Comparison of ENCODE assay signal across 23 cellular contexts in the genomic region with DNA sequence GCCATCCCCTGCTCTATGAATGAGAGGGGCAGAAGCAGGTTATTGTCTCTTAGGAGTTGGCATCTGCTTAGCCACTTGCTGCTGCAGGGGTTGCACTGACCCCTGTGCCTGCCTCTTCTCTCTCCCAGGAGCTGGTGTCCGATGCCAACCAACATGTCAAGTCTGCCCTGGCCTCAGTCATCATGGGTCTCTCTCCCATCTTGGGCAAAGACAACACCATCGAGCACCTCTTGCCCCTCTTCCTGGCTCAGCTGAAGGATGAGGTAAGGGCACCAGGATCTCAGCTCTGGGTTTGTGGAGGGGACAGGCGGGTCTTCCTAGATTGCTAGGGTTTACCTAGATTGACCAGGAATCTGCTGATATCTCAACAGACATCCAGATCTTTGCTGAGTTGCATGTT. TPM values are rescaled to one million over a fixed set of nuclear protein-coding genes. Genes with fewer than 3 reads are reported as not detected.
DNase-seq lines count a peak whose midpoint lies in the region; ATAC-seq and TF ChIP-seq lines count a peak whose summit lies in the region.
"Had no signal": no experiment of that assay in that cellular context is flagged by ENCODE, and none has a peak within 500 bp of the region (broad histone marks: within the 10 kb centered on the region; RNA-seq: fewer than 3 reads in every experiment).

No MANE protein-coding gene starts in this region.

- H3K36me3 ChIP-seq in IMR-90 (ENCODE audit: control insufficient read depth, insufficient read depth, low read length) (peaks cover 90% of the 10 kb centered on the region), neuronal stem cell (replicated peaks in 1 of 2; ENCODE audit: control insufficient read depth in 2 of 2, insufficient read depth in 2 of 2, low read length in 2 of 2) (peaks cover 74 to 100% of the 10 kb centered on the region in 2 donors)

- H2BK12ac ChIP-seq in neuronal stem cell (ENCODE audit: low read length) = no peak overlapping the region

- in situ Hi-C loops in IMR-90 (cut with MboI; ENCODE audit: low sequenced_read_pairs) = no loop called here

- H3K4me3 Mint-ChIP-seq in activated T-cell treated with anti-CD3 and anti-CD28 coated beads, Interleukin-2, amount 50 U/mL, for 24 hours = no peak overlapping the region
- H3K4me3 Mint-ChIP-seq: CD4-positive, alpha-beta T cell; CD8-positive, alpha-beta memory T cell; GM23338; H9 had no signal

- H3K4me1 Mint-ChIP-seq in activated T-cell treated with anti-CD3 and anti-CD28 coated beads, Interleukin-2, amount 50 U/mL, for 24 hours (ENCODE audit: low read depth) = no peaks in the 10 kb centered on the region
- H3K4me1 Mint-ChIP-seq: CD14-positive monocyte, GM23338, H9 had no signal

- H3K27me3 ChIP-seq in IMR-90 (ENCODE audit: control insufficient read depth, insufficient read depth, low read length) (no peaks in the 10 kb centered on the region), neuronal stem cell (ENCODE audit: control insufficient read depth in 3 of 3, insufficient read depth in 3 of 3, low read depth in 1 of 3, low read length in 3 of 3) (no peaks in the 10 kb centered on the region)
- H3K27me3 ChIP-seq: BE2C; BLaER1 treated with 17β-estradiol and CSF1 and Interleukin-3, amounts not matched to agents 10 nM and 100 nM had no signal

- H3K9me3 ChIP-seq in IMR-90 (ENCODE audit: control insufficient read depth, insufficient read depth, low read length) (no peaks in the 10 kb centered on the region), neuronal stem cell (replicated peaks in 1 of 2; ENCODE audit: control insufficient read depth in 2 of 2, insufficient read depth in 1 of 2, low read depth in 1 of 2, low read length in 2 of 2) (peaks cover 0 to 2% of the 10 kb centered on the region in 2 donors)
- H3K9me3 ChIP-seq: BE2C; BLaER1 treated with 17β-estradiol and CSF1 and Interleukin-3, amounts not matched to agents 10 nM and 100 nM had no signal

- DNase-seq in activated T-cell treated with anti-CD3 and anti-CD28 coated beads, Interleukin-2, amount 50 U/mL, for 24 hours = no peak
- DNase-seq in activated T-cell treated with anti-CD3 and anti-CD28 coated beads, Interleukin-2, amount 50 U/mL, for 48 hours = no peak
- DNase-seq in IMR-90 (no peak), neuronal stem cell (ENCODE audit: low spot score) (no peak), left cardiac atrium (no peak), superior temporal gyrus (ENCODE audit: extremely low spot score) (no peak)
- DNase-seq: 8988T; ACHN; AML-193; BE2C; CD4-positive, alpha-beta T cell; CD8-positive, alpha-beta memory T cell; DMS 273 treated with DMSO at 0.1 percent for 48 hours; DMS79; EL; GDM1; H9 had no signal

- BruUV-seq in IMR-90 (replicated peaks; lab: Mats Ljungman, UMichigan) = no TSS peak

- no peak overlapping the region for H3K56ac ChIP-seq in IMR-90 (ENCODE audit: extremely low read depth, insufficient read depth, low read length)

- no peaks in the 10 kb centered on the region for H3K9me3 Mint-ChIP-seq in activated T-cell treated with anti-CD3 and anti-CD28 coated beads, Interleukin-2, amount 50 U/mL, for 24 hours
- H3K9me3 Mint-ChIP-seq: CD4-positive, alpha-beta T cell; CD8-positive, alpha-beta memory T cell; GM23338; H9 had no signal

- dilution Hi-C loops in IMR-90 (cut with HindIII; ENCODE audit: low sequenced_read_pairs, unreplicated experiment) = no loop called here

- H4K5ac ChIP-seq in IMR-90 (ENCODE audit: low read depth, low read length) = no peak overlapping the region

- H2BK120ac ChIP-seq in IMR-90 (ENCODE audit: low read depth, low read length) (no peak overlapping the region), neuronal stem cell (ENCODE audit: low read depth, low read length) (no peak overlapping the region)

- ATAC-seq in IMR-90 (ENCODE audit: low read depth) (no peak), left cardiac atrium (no peak)
- ATAC-seq: A549, GM12878, GM23338, HCT116 had no signal

- H2BK5ac ChIP-seq in IMR-90 (ENCODE audit: low read depth, low read length, poor library complexity, severe bottlenecking) (no peak overlapping the region), neuronal stem cell (ENCODE audit: low read length) (no peak overlapping the region)

- H3K9me1 ChIP-seq in IMR-90 (ENCODE audit: insufficient read depth, low read length) = peaks cover 16% of the 10 kb centered on the region; the same call in 1 of the 2 replicates

- no peak overlapping the region for H2BK20ac ChIP-seq in IMR-90 (ENCODE audit: low read depth, low read length)

- H2AK9ac ChIP-seq in IMR-90 (replicated peaks; ENCODE audit: low read depth, low read length, poor library complexity) = no peak overlapping the region

- H3K14ac ChIP-seq in IMR-90 (replicated peaks; ENCODE audit: low read depth, low read length) = no peak overlapping the region
- H3K14ac ChIP-seq in neuronal stem cell (ENCODE audit: low read length) = no peak overlapping the region

- H3K4ac ChIP-seq in IMR-90 (ENCODE audit: low read depth, low read length) = no peak overlapping the region
- H3K4ac ChIP-seq in neuronal stem cell (ENCODE audit: low read length) = no peak overlapping the region

- H3K23ac ChIP-seq in IMR-90 (ENCODE audit: low read depth, low read length) = no peak overlapping the region
- no peak overlapping the region for H3K23ac ChIP-seq in neuronal stem cell (ENCODE audit: low read depth, low read length, poor library complexity)

- H3K4me2 ChIP-seq in IMR-90 (ENCODE audit: low read depth, low read length) (no peak overlapping the region), neuronal stem cell (ENCODE audit: insufficient read depth, low read length, poor library complexity, severe bottlenecking) (no peak overlapping the region)
- H3K4me2 ChIP-seq: A549; BLaER1 treated with 17β-estradiol and CSF1 and Interleukin-3, amounts not matched to agents 10 nM and 100 nM; GM23338 had no signal

- no peak overlapping the region for H3K9ac ChIP-seq in IMR-90 (ENCODE audit: low read depth, low read length)
- no peak overlapping the region for H3K9ac ChIP-seq in neuronal stem cell (ENCODE audit: low read depth, low read length, poor library complexity)
- H3K9ac ChIP-seq: BLaER1 treated with 17β-estradiol and CSF1 and Interleukin-3, amounts not matched to agents 10 nM and 100 nM had no signal

- peak overlapping the region; percentile 37 for H3K27ac Mint-ChIP-seq in activated T-cell treated with anti-CD3 and anti-CD28 coated beads, Interleukin-2, amount 50 U/mL, for 24 hours
- H3K27ac Mint-ChIP-seq: CD4-positive, alpha-beta T cell; GM23338; H9 had no signal

- POLR2A ChIA-PET in IMR-90 (lab: Charles Lee; ENCODE audit: unreplicated experiment) = no interaction called here

- H3K36me3 Mint-ChIP-seq in activated T-cell treated with anti-CD3 and anti-CD28 coated beads, Interleukin-2, amount 50 U/mL, for 24 hours (ENCODE audit: low read depth) = peaks cover 99% of the 10 kb centered on the region

- no peak for TF ChIP-seq RAD21 in IMR-90 (IDR thresholded peaks at IDR 0.05; ENCODE audit: low read length)

- CTCF ChIA-PET in IMR-90 (lab: Yijun Ruan, JAX) = no interaction called here

- H3K18ac ChIP-seq in IMR-90 (ENCODE audit: low read depth, low read length) (no peak overlapping the region), neuronal stem cell (ENCODE audit: low read length) (no peak overlapping the region)

- H3K27ac ChIP-seq in IMR-90 (ENCODE audit: insufficient read depth, low read length) (no peak overlapping the region), neuronal stem cell (replicated peaks; ENCODE audit: low read length) (no peak overlapping the region)
- H3K27ac ChIP-seq: A549; BLaER1 treated with 17β-estradiol and CSF1 and Interleukin-3, amounts not matched to agents 10 nM and 100 nM had no signal

- no peak for TF ChIP-seq POLR2A in IMR-90 (IDR thresholded peaks at IDR 0.05; ENCODE audit: low read depth, low read length)

- H2AFZ ChIP-seq in IMR-90 (replicated peaks; ENCODE audit: low read length, poor library complexity) = peak overlapping the region; percentile 14
- no peak overlapping the region for H2AFZ ChIP-seq in neuronal stem cell (ENCODE audit: low read length)
- H2AFZ ChIP-seq: GM23338 had no signal

- no CpG with 5 or more reads among the region's 3 CpGs for WGBS in IMR-90 (ENCODE audit: extremely low coverage in 2 of 2, insufficient read length in 1 of 2), 2 experiments
- WGBS in neuronal stem cell (ENCODE audit: extremely low coverage in 2 of 2, insufficient read length in 2 of 2, insufficient replicate concordance in 1 of 2), 2 donors = no CpG with 5 or more reads among the region's 3 CpGs

- no peak for TF ChIP-seq CTCF in IMR-90 (conservative IDR thresholded peaks at IDR 0.05; ENCODE audit: low read depth, low read length)

- H4K20me1 ChIP-seq in IMR-90 (ENCODE audit: insufficient read depth, low read length) = peaks cover 14% of the 10 kb centered on the region

- H3K27me3 Mint-ChIP-seq in activated T-cell treated with anti-CD3 and anti-CD28 coated beads, Interleukin-2, amount 50 U/mL, for 24 hours = no peaks in the 10 kb centered on the region
- H3K27me3 Mint-ChIP-seq: CD4-positive, alpha-beta T cell; CD8-positive, alpha-beta memory T cell had no signal

- no peak overlapping the region for H3K4me3 ChIP-seq in IMR-90 (ENCODE audit: insufficient read depth, low read depth, low read length)
- no peak overlapping the region for H3K4me3 ChIP-seq in neuronal stem cell (ENCODE audit: low read length in 2 of 2)
- H3K4me3 ChIP-seq: A549; BLaER1 treated with 17β-estradiol and CSF1 and Interleukin-3, amounts not matched to agents 10 nM and 100 nM; GM12878; GM23338 had no signal

- H3K4me1 ChIP-seq in IMR-90 (ENCODE audit: control insufficient read depth, insufficient read depth, low read length) (no peaks in the 10 kb centered on the region), neuronal stem cell (ENCODE audit: control insufficient read depth in 2 of 2, insufficient read depth in 1 of 2, low read depth in 1 of 2, low read length in 2 of 2) (no peaks in the 10 kb centered on the region)
- H3K4me1 ChIP-seq: A549; BE2C; BLaER1 treated with 17β-estradiol and CSF1 and Interleukin-3, amounts not matched to agents 10 nM and 100 nM had no signal

- no peak overlapping the region for H2AK5ac ChIP-seq in IMR-90 (ENCODE audit: low read depth, low read length)
- no peak overlapping the region for H2AK5ac ChIP-seq in neuronal stem cell (ENCODE audit: low read depth, low read length)

- H3K79me1 ChIP-seq in IMR-90 (ENCODE audit: low read depth in 1 of 2, low read length in 2 of 2) (peaks cover 33 to 62% of the 10 kb centered on the region in 2 experiments), neuronal stem cell (ENCODE audit: low read depth, low read length) (peaks cover 7% of the 10 kb centered on the region)

- H2BK15ac ChIP-seq in IMR-90 (ENCODE audit: low read depth, low read length) = no peak overlapping the region
- H2BK15ac ChIP-seq in neuronal stem cell (ENCODE audit: low read length) = no peak overlapping the region

- H4K8ac ChIP-seq in IMR-90 (ENCODE audit: low read depth in 2 of 2, low read length in 2 of 2) = no peak overlapping the region
- H4K8ac ChIP-seq in neuronal stem cell (ENCODE audit: low read depth, low read length) = peak overlapping the region; percentile 24

- intact Hi-C loops in IMR-90 (cut with micrococcal nuclease) (no loop called here), left cardiac atrium (cut with DNase I) (no loop called here)

- H4K91ac ChIP-seq in IMR-90 (ENCODE audit: insufficient read depth, low read depth, low read length) (no peak overlapping the region), neuronal stem cell (ENCODE audit: low read depth, low read length, poor library complexity) (no peak overlapping the region)

RNA-seq across cellular contexts. Expression of gene PPP2R1A, which starts 26.5 kb away (rescaled TPM):
- total RNA-seq in IMR-90 (2012; rRNA removed) (137 and 173 TPM in 2 replicates), left cardiac atrium (100 to 1,000 TPM; 276 to 389 TPM)
- polyA plus RNA-seq in IMR-90 (2012; rRNA removed) = 250 and 292 TPM in 2 replicates
- polyA plus RNA-seq in IMR-90 (2012; cell fraction: cytosol; rRNA removed) = 251 and 446 TPM in 2 replicates
- 89.3 and 214 TPM in 2 replicates for polyA plus RNA-seq in IMR-90 (2012; cell fraction: nucleus; rRNA removed; ENCODE audit: low replicate concordance)
- 141 TPM for polyA plus RNA-seq in neuronal stem cell (2013, experiment 1 of 2)
- 139 TPM for polyA plus RNA-seq in neuronal stem cell (2013, experiment 2 of 2)

RNA-seq across cellular contexts. Expression of gene ZNF836, which starts 45.0 kb away (rescaled TPM):
- total RNA-seq in IMR-90 (2012; rRNA removed) (4.1 and 5.0 TPM in 2 replicates), left cardiac atrium (10 to 100 TPM in 1 of 2 donors, 1 to 10 TPM in 1; 8.9 to 10.5 TPM)
- 1.1 and 1.4 TPM in 2 replicates for polyA plus RNA-seq in IMR-90 (2012; rRNA removed)
- 0.76 and 1.3 TPM in 2 replicates for polyA plus RNA-seq in IMR-90 (2012; cell fraction: cytosol; rRNA removed)
- polyA plus RNA-seq in IMR-90 (2012; cell fraction: nucleus; rRNA removed; ENCODE audit: low replicate concordance) = 1.2 and 2.9 TPM in 2 replicates
- polyA plus RNA-seq in neuronal stem cell (2013, experiment 1 of 2) = 10.5 TPM
- 10.4 TPM for polyA plus RNA-seq in neuronal stem cell (2013, experiment 2 of 2)

RNA-seq across cellular contexts. Expression of gene ZNF766, which starts 53.0 kb away (rescaled TPM):
- total RNA-seq in IMR-90 (2012; rRNA removed) (18.9 and 20.4 TPM in 2 replicates), left cardiac atrium (10 to 100 TPM; 12.5 to 14.1 TPM)
- 3.4 and 4.9 TPM in 2 replicates for polyA plus RNA-seq in IMR-90 (2012; rRNA removed)
- polyA plus RNA-seq in IMR-90 (2012; cell fraction: cytosol; rRNA removed) = 0.63 and 0.94 TPM in 2 replicates
- polyA plus RNA-seq in IMR-90 (2012; cell fraction: nucleus; rRNA removed; ENCODE audit: low replicate concordance) = 0.61 and 3.7 TPM in 2 replicates
- polyA plus RNA-seq in neuronal stem cell (2013, experiment 1 of 2) = 18.9 TPM
- 17.1 TPM for polyA plus RNA-seq in neuronal stem cell (2013, experiment 2 of 2)
